ENCODE assay signal across 12 cellular contexts in genomic region chr2:199309411-199309810, GRCh38.
DNase-seq lines count a peak whose midpoint lies in the region; ATAC-seq and TF ChIP-seq lines count a peak whose summit lies in the region.
"Had no signal": no experiment of that assay in that cellular context is flagged by ENCODE, and none has a peak within 500 bp of the region (broad histone marks: within the 10 kb centered on the region; RNA-seq: fewer than 3 reads in every experiment).

No MANE protein-coding gene starts in this region.

- H3K9me3 ChIP-seq in gastrocnemius medialis, result no peaks in the 10 kb centered on the region
- H3K9me3 ChIP-seq in tibial artery, result no peaks in the 10 kb centered on the region

- H3K27ac Mint-ChIP-seq in brain, result peak overlapping the region; percentile 82 to 89 (median 86)
- H3K27ac Mint-ChIP-seq in T-cell, result no peak overlapping the region

- H3K4me3 ChIP-seq in gastrocnemius medialis (no peak overlapping the region), tibial artery (no peak overlapping the region)

- no peak overlapping the region for H3K27ac ChIP-seq in gastrocnemius medialis
- no peak overlapping the region for H3K27ac ChIP-seq in tibial artery
- H3K27ac ChIP-seq: 22Rv1 had no signal

- CTCF ChIA-PET in T-cell (lab: Charles Lee), result no interaction called here

- H3K36me3 ChIP-seq in gastrocnemius medialis (no peaks in the 10 kb centered on the region), tibial artery (no peaks in the 10 kb centered on the region)

- TF ChIP-seq POLR2A in gastrocnemius medialis (IDR thresholded peaks at IDR 0.05), result no peak

- H3K4me1 Mint-ChIP-seq in brain (peaks cover 47% of the 10 kb centered on the region), T-cell (no peaks in the 10 kb centered on the region)

- peak; percentile 55 for DNase-seq in DMS53 (lab: John Stamatoyannopoulos, UW)
- DNase-seq in DMS53 treated with DMSO at 0.1 percent for 48 hours (lab: John Stamatoyannopoulos, UW; ENCODE audit: unreplicated experiment), result no peak
- DNase-seq in DMS153 treated with DMSO at 0.1 percent for 48 hours (lab: John Stamatoyannopoulos, UW; ENCODE audit: unreplicated experiment), result peak; percentile 38
- DNase-seq in NCI-H69 (lab: John Stamatoyannopoulos, UW), result peak; percentile 68
- DNase-seq in gastrocnemius medialis, result no peak
- DNase-seq in T-cell, result no peak
- no peak for DNase-seq in tibial artery
- DNase-seq: KBM-7, NCI-H1048, SIG-M5 had no signal

- H3K36me3 Mint-ChIP-seq in brain (no peaks in the 10 kb centered on the region), T-cell (no peaks in the 10 kb centered on the region)

- POLR2A ChIA-PET in T-cell (lab: Charles Lee), result no interaction called here

- H3K27me3 Mint-ChIP-seq in brain, result no peaks in the 10 kb centered on the region
- H3K27me3 Mint-ChIP-seq in T-cell, result no peaks in the 10 kb centered on the region

- in situ Hi-C loops in gastrocnemius medialis (cut with MboI; ENCODE audit: low sequenced_read_pairs in 4 of 4), result no loop called here

- ATAC-seq in gastrocnemius medialis (no peak), T-cell (replicated peaks in 1 of 4) (no peak)

- intact Hi-C loops in gastrocnemius medialis (cut with DNase I; ENCODE audit: low total_unique reads) (no loop called here), tibial artery (cut with DNase I; ENCODE audit: low total_unique reads) (no loop called here)

- H3K27me3 ChIP-seq in gastrocnemius medialis, result no peaks in the 10 kb centered on the region
- no peaks in the 10 kb centered on the region for H3K27me3 ChIP-seq in tibial artery

- H3K4me1 ChIP-seq in gastrocnemius medialis, result peaks cover 0 to 3% of the 10 kb centered on the region in 2 donors
- peaks cover 0 to 34% (median 4%) of the 10 kb centered on the region in 4 donors for H3K4me1 ChIP-seq in tibial artery

- H3K4me3 Mint-ChIP-seq in brain, result peak overlapping the region in 1 of 5 experiments; percentile 26
- no peak overlapping the region for H3K4me3 Mint-ChIP-seq in T-cell

- TF ChIP-seq CTCF in brain (conservative IDR thresholded peaks at IDR 0.05) (no peak), gastrocnemius medialis (IDR thresholded peaks at IDR 0.05 in 4 of 5, conservative IDR thresholded peaks at IDR 0.05 in 1 of 5) (no peak), tibial artery (IDR thresholded peaks at IDR 0.05) (no peak)

- H3K9me3 Mint-ChIP-seq in brain, result no peaks in the 10 kb centered on the region
- H3K9me3 Mint-ChIP-seq in T-cell, result peaks cover 0 to 3% (median 0%) of the 10 kb centered on the region in 3 donors

Comparison
In these comparisons a context has a peak if more than half of its experiments do, and no peak if none do; other contexts are left out.
1. DNase-seq: peak in DMS53 (single experiment), DMS153 treated with DMSO at 0.1 percent for 48 hours (single experiment) and NCI-H69 (single experiment); none in DMS53 treated with DMSO at 0.1 percent for 48 hours (single experiment), gastrocnemius medialis (0 of 2), T-cell (0 of 34) and tibial artery (0 of 2).
2. H3K27ac Mint-ChIP-seq: peak in brain (5 of 5); none in T-cell (0 of 2).